In genomic region chr18:12102136-12102842, GRCh38 we compare ENCODE assay signal across 1 cellular context.
TF ChIP-seq lines count a peak whose summit lies in the region.

No MANE protein-coding gene starts in this region.

TF ChIP-seq in K562, 482 proteins besides CTCF, POLR2A, EP300 and RAD21:
- TF ChIP-seq FUS (optimal IDR thresholded peaks at IDR 0.05; ENCODE audit: low read depth, low read length) = no peak
- TF ChIP-seq SIN3B (IDR thresholded peaks at IDR 0.05; ENCODE audit: low read depth) = no peak
- TF ChIP-seq RCOR1 (IDR thresholded peaks at IDR 0.05; ENCODE audit: borderline replicate concordance in 1 of 2, low read depth in 2 of 2, low read length in 2 of 2) = no peak
- no peak for TF ChIP-seq FOSL1 (tag; conservative IDR thresholded peaks at IDR 0.05)
- no peak for TF ChIP-seq ZNF740 (CRISPR knock-in tag; IDR thresholded peaks at IDR 0.05)
- TF ChIP-seq ZNF740 (tag; IDR thresholded peaks at IDR 0.05) = no peak
- no peak for TF ChIP-seq TSC22D4 (tag; IDR thresholded peaks at IDR 0.05)
- no peak for TF ChIP-seq ZKSCAN8 (CRISPR knock-in tag; IDR thresholded peaks at IDR 0.05)
